Comparison of ENCODE assay signal across 8 cellular contexts in the genomic region with DNA sequence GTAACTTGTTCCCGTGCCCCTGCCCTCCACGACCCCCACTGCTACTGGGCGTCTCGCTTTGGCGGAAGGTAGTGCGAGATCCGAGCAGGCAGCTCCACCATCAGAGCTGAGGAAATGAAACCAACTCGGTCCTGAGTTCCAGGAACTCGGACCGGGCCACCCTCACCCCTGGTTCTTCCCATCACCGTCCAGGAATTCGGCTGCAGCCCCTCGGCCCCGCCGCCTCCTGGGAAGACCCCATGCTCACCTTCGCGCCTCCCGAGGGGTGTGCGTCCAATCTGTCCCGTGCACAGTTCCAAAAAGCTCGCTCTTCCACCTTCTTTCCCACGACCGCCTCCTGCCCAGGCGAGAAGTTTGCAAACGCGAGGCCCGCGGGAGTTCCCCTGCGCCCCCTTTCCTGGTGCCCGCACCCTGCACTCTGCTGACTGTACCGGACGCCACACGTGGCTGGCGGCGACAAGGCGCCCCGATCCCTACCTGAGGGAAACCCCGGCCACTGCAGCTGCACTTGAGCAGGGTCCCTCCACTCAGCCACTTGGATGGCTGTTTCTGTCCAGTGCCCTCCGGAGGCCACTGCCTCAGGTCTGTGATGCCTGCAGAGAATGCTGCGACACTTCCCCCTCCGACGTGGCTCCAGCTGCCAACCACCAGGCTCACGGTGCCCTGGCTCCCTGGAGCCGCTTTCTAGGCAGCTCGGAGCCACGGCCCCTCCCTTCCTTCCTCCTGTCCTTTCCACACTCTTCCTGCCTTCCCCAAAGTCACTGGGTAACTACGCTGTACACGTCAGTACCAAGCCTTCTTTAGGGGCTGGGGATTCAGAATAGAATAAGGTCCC. TPM values are rescaled to one million over a fixed set of nuclear protein-coding genes. Genes with fewer than 3 reads are reported as not detected.
DNase-seq lines count a peak whose midpoint lies in the region; ATAC-seq and TF ChIP-seq lines count a peak whose summit lies in the region.

A gene (minus strand): TSS at position 657 of the 835 bp plus-strand sequence. CDS start 5,105 bp downstream, outside the sequence.

- H3K4me1 ChIP-seq in RWPE2 (ENCODE audit: insufficient read depth, poor library complexity, severe bottlenecking), result peaks cover 19% of the 10 kb centered on the region
- no peaks in the 10 kb centered on the region for H3K4me1 ChIP-seq in aorta (ENCODE audit: control insufficient read depth in 1 of 2, insufficient read depth in 2 of 2, low read length in 2 of 2)

- CTCF ChIA-PET in AG04449 (lab: Yijun Ruan, JAX), result interaction anchor here (0.7 to 8.8 kb wide), 14 partner anchors 8 to 411 kb away, joined by 3 to 68 read pairs (median 4); no protein-coding TSS in a partner anchor

- peak; percentile 42 for ATAC-seq in GM18867 (IDR thresholded peaks at IDR 0.05; ENCODE audit: unreplicated experiment)
- ATAC-seq in HG03175 (IDR thresholded peaks at IDR 0.05; ENCODE audit: unreplicated experiment), result peak; percentile 46
- ATAC-seq in RWPE2 (ENCODE audit: low read depth), result peak; percentile 76
- peak; percentile 79 for ATAC-seq in Right ventricle myocardium inferior
- peak; percentile 80 for ATAC-seq in aorta (ENCODE audit: low FRiP score)

- H3K9me3 ChIP-seq in RWPE2 (ENCODE audit: severe bottlenecking) (no peaks in the 10 kb centered on the region), aorta (ENCODE audit: control insufficient read depth, low read length) (no peaks in the 10 kb centered on the region)

- POLR2A ChIA-PET in AG04449 (lab: Yijun Ruan, JAX), result interaction anchor here (0.6 kb wide), 1 partner anchor 251 kb away, joined by 3 read pairs; no protein-coding TSS in a partner anchor

- peak; percentile 21 for TF ChIP-seq CTCF in AG04449 (IDR thresholded peaks at IDR 0.05; ENCODE audit: insufficient read depth, low read length, missing control alignments)
- TF ChIP-seq CTCF in RWPE2 (IDR thresholded peaks at IDR 0.05; ENCODE audit: poor library complexity, severe bottlenecking), result peak; percentile 22

- H3K4me3 ChIP-seq in AG04449 (ENCODE audit: low read depth, low read length) (peak within 1 kb of the TSS; percentile 80), RWPE2 (ENCODE audit: severe bottlenecking) (peak within 1 kb of the TSS; percentile 74), aorta (ENCODE audit: low read length in 2 of 2) (peak within 1 kb of the TSS; percentile 75 to 76)

- DNase-seq in AG04449 (ENCODE audit: low read depth, low spot score) (no peak), RWPE2 (ENCODE audit: low spot score) (no peak), Right ventricle myocardium inferior (ENCODE audit: missing footprints) (peak; percentile 87), pulmonary artery endothelial cell (ENCODE audit: low read depth, low spot score) (peak; percentile 15), aorta (peak; percentile 85 to 89)
- DNase-seq in activated gamma-delta T cell treated with anti-CD3 and anti-CD28 coated beads, Interleukin-2, amount 50 U/mL, for 16 hours (ENCODE audit: low read depth), result peak; percentile 43

- 1% methylated on average over 39 to 48 of the region's 48 CpGs for WGBS in aorta, 2 donors

- peak within 1 kb of the TSS; percentile 81 for H3K27ac ChIP-seq in RWPE2 (ENCODE audit: poor library complexity, severe bottlenecking)
- H3K27ac ChIP-seq in aorta (ENCODE audit: low read depth in 1 of 2, low read length in 2 of 2), result peak within 1 kb of the TSS; percentile 1 to 61

- no peaks in the 10 kb centered on the region for H3K27me3 ChIP-seq in RWPE2 (ENCODE audit: insufficient read depth, poor library complexity, severe bottlenecking)
- H3K27me3 ChIP-seq in aorta (ENCODE audit: control insufficient read depth in 1 of 2, insufficient read depth in 2 of 2, low read length in 1 of 2), result no peaks in the 10 kb centered on the region

- intact Hi-C loops in Right ventricle myocardium inferior (cut with DNase I) (loop anchor here (10.0 kb wide), 1 partner anchor 414 kb away; a partner anchor contains a TSS), aorta (cut with DNase I) (no loop called here)

- H3K36me3 ChIP-seq in RWPE2 (ENCODE audit: low read depth) (peaks cover 9% of the 10 kb centered on the region), aorta (ENCODE audit: control insufficient read depth in 1 of 2, insufficient read depth in 2 of 2, low read length in 1 of 2) (no peaks in the 10 kb centered on the region)

RNA-seq across cellular contexts. Expression of the gene that starts here (rescaled TPM):
- total RNA-seq in Right ventricle myocardium inferior, result 4.3 TPM
- total RNA-seq in pulmonary artery endothelial cell, result 23.5 and 45.2 TPM in 2 replicates
- 10 to 100 TPM; 23.7 to 31.3 TPM for total RNA-seq in aorta
- polyA plus RNA-seq in aorta, result 10 to 100 TPM; 10.9 to 20.3 TPM

Comparison
In these comparisons a context has a peak if more than half of its experiments do, and no peak if none do; other contexts are left out.
1. DNase-seq: peak in activated gamma-delta T cell treated with anti-CD3 and anti-CD28 coated beads, Interleukin-2, amount 50 U/mL, for 16 hours (single experiment), Right ventricle myocardium inferior (single experiment), pulmonary artery endothelial cell (single experiment) and aorta (2 of 2); none in AG04449 (single experiment) and RWPE2 (single experiment).
2. Peak in every context shown above with its lines, with median percentiles within 50 percentile points of each other: H3K4me3 ChIP-seq and ATAC-seq.